8 cellular contexts compared by ENCODE assay signal in the genomic region with DNA sequence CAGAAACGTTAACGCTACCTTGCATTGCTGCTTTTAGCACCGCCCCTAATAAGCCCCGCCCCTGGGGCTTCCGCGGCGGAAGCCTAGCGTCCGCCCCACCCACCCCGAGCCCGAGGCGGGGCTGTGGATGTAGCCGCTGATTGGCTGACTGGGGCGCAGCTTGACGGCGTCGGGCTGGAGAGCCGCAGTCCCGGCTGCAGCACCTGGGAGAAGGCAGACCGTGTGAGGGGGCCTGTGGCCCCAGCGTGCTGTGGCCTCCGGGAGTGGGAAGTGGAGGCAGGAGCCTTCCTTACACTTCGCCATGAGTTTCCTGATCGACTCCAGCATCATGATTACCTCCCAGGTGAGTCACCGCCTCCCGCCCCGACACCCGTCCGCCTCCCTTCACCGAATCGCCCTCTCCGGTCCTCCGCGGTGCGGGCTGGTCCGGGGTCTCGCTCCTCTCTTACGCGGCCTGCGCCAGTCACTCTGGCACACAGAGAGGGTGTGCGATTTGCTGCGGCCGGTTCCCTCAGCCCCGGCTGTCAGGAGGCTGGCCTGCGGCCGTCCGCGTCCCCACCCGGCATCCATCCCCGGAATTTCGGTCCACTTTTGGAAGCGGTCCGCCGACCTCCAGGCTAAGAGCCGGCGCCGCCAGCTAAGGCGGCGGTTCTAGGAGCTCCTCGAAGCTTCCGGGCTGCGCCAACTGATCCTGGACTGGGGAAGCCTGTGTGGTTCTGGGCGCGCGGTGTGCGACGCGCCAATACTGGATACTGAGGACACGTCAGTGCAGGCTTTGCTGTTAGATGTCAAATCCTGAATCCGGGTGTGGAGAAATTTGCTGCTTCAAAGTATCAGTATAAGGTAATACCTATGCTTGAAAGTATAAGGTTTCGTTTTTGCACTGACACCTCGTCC. TPM values are rescaled to one million over a fixed set of nuclear protein-coding genes. Genes with fewer than 3 reads are reported as not detected.
DNase-seq lines count a peak whose midpoint lies in the region; ATAC-seq and TF ChIP-seq lines count a peak whose summit lies in the region.
"Not testable (repeated sequence)": the region's sequence is repeated elsewhere in the genome, so short reads cannot be mapped to it uniquely, and the experiment has no call there.

Gene GPR89B, plus strand, starts transcription at position 185 of the 897 bp plus-strand sequence. Its CDS starts 117 bp downstream, at position 302.

- peak within 1 kb of the TSS; percentile 71 for H3K27ac Mint-ChIP-seq in activated CD4-positive, alpha-beta memory T cell treated with anti-CD3 and anti-CD28 coated beads for 36 hours

- peak within 1 kb of the TSS; percentile 95 for H3K4me3 ChIP-seq in lower leg skin (ENCODE audit: low read depth, poor library complexity, severe bottlenecking)

- POLR2A ChIA-PET in activated CD4-positive, alpha-beta memory T cell treated with anti-CD3 and anti-CD28 coated beads for 36 hours (lab: Charles Lee): not testable (repeated sequence)

- H3K4me1 Mint-ChIP-seq in activated CD4-positive, alpha-beta memory T cell treated with anti-CD3 and anti-CD28 coated beads for 36 hours (ENCODE audit: low read depth): peaks cover 36% of the 10 kb centered on the region

- ATAC-seq in GM19438 (IDR thresholded peaks at IDR 0.05; ENCODE audit: low read depth, unreplicated experiment): peak; percentile 98
- peak; percentile 79 for ATAC-seq in HG03575 (IDR thresholded peaks at IDR 0.05; ENCODE audit: extremely low read depth, insufficient number of reproducible peaks, low FRiP score, unreplicated experiment)

- not testable (repeated sequence) for H3K9me3 Mint-ChIP-seq in activated CD4-positive, alpha-beta memory T cell treated with anti-CD3 and anti-CD28 coated beads for 36 hours

- TF ChIP-seq CTCF in lower leg skin (IDR thresholded peaks at IDR 0.05): not testable (repeated sequence)

- WGBS in lower leg skin, 2 donors: 0% methylated on average over 42 of the region's 72 CpGs; no CpG with 5 or more reads in 1 of the 2 donors

- intact Hi-C loops in activated CD4-positive, alpha-beta memory T cell treated with anti-CD3 and anti-CD28 coated beads for 36 hours (cut with micrococcal nuclease); lower leg skin (cut with DNase I; ENCODE audit: low total_unique reads): not testable (repeated sequence)

- H3K27me3 Mint-ChIP-seq in activated CD4-positive, alpha-beta memory T cell treated with anti-CD3 and anti-CD28 coated beads for 36 hours: not testable (repeated sequence)

- DNase-seq in CD1c-positive myeloid dendritic cell (ENCODE audit: extremely low spot score): peak; percentile 95
- peak; percentile 65 for DNase-seq in NCI-H82 treated with DMSO at 0.1 percent for 48 hours (lab: John Stamatoyannopoulos, UW; ENCODE audit: unreplicated experiment)
- DNase-seq in activated CD4-positive, alpha-beta memory T cell treated with anti-CD3 and anti-CD28 coated beads for 36 hours: peak; percentile 96
- DNase-seq in ecto neural progenitor cell (ENCODE audit: low spot score): peak; percentile 91
- peak; percentile 88 to 95 for DNase-seq in lower leg skin (ENCODE audit: low spot score in 2 of 2)
- DNase-seq in stimulated activated CD4-positive, alpha-beta T cell treated with anti-CD3 and anti-CD28 coated beads, Interleukin-4, amount 100 ng/mL, for 4 hours: peak; percentile 93 to 95

- peak within 1 kb of the TSS; percentile 79 for H3K4me3 Mint-ChIP-seq in activated CD4-positive, alpha-beta memory T cell treated with anti-CD3 and anti-CD28 coated beads for 36 hours

- CTCF ChIA-PET in activated CD4-positive, alpha-beta memory T cell treated with anti-CD3 and anti-CD28 coated beads for 36 hours (lab: Charles Lee): not testable (repeated sequence)

- H3K36me3 Mint-ChIP-seq in activated CD4-positive, alpha-beta memory T cell treated with anti-CD3 and anti-CD28 coated beads for 36 hours: not testable (repeated sequence)

- not testable (repeated sequence) for TF ChIP-seq POLR2A in lower leg skin (IDR thresholded peaks at IDR 0.05)

RNA-seq across cellular contexts. Expression of gene GPR89B, which starts in this region (rescaled TPM):
- total RNA-seq in activated CD4-positive, alpha-beta memory T cell treated with anti-CD3 and anti-CD28 coated beads for 36 hours: 10 to 100 TPM; 15.2 to 15.5 TPM
- total RNA-seq in lower leg skin: 10 to 100 TPM; 14.0 to 26.5 (median 21.0) TPM

Comparison
In these comparisons a context has a peak if more than half of its experiments do, and no peak if none do; other contexts are left out.
1. Peak in every context shown above with its lines: DNase-seq, ATAC-seq and H3K4me3 ChIP-seq.